In genomic region chr5:132264546-132265335, GRCh38 we compare ENCODE assay signal across 11 cellular contexts. TPM values are rescaled to one million over a fixed set of nuclear protein-coding genes. Genes with fewer than 3 reads are reported as not detected.
A peak's percentile ranks its signal among the peaks of the same experiment; 100 is the strongest.
DNase-seq lines count a peak whose midpoint lies in the region; ATAC-seq and TF ChIP-seq lines count a peak whose summit lies in the region.
"Had no signal": no experiment of that assay in that cellular context is flagged by ENCODE, and none has a peak within 500 bp of the region (broad histone marks: within the 10 kb centered on the region; RNA-seq: fewer than 3 reads in every experiment).

No MANE protein-coding gene starts in this region.

- H3K4me3 Mint-ChIP-seq in activated CD4-positive, alpha-beta memory T cell treated with anti-CD3 and anti-CD28 coated beads, Interleukin-2, amount 10 ng/mL, durations not matched to agents 7 days and 5 days: no peak overlapping the region
- H3K4me3 Mint-ChIP-seq in activated CD4-positive, alpha-beta memory T cell treated with anti-CD3 and anti-CD28 coated beads for 36 hours: no peak overlapping the region

- H3K4me2 ChIP-seq in mammary epithelial cell (ENCODE audit: insufficient read depth, low read depth, low read length): no peak overlapping the region

- intact Hi-C loops in activated CD4-positive, alpha-beta memory T cell treated with anti-CD3 and anti-CD28 coated beads for 36 hours (cut with micrococcal nuclease): no loop called here
- intact Hi-C loops in mammary epithelial cell (cut with micrococcal nuclease): loop anchor here (2.0 to 5.0 kb wide), 2 partner anchors 28 to 37 kb away; partner anchors contain the start of gene P4HA2

- no peak for TF ChIP-seq CTCF in mammary epithelial cell (conservative IDR thresholded peaks at IDR 0.05 in 1 of 2, IDR thresholded peaks at IDR 0.05 in 1 of 2; ENCODE audit: extremely low read depth in 1 of 2, insufficient read depth in 1 of 2, low read depth in 1 of 2, low read length in 2 of 2)
- no peak for TF ChIP-seq CTCF in thoracic aorta (IDR thresholded peaks at IDR 0.05)

- H3K4me1 ChIP-seq in mammary epithelial cell (ENCODE audit: insufficient read depth, low read length) (peaks cover 70% of the 10 kb centered on the region), muscle layer of duodenum (ENCODE audit: control insufficient read depth in 1 of 2, insufficient read depth in 2 of 2, low read length in 2 of 2) (peaks cover 31 to 74% of the 10 kb centered on the region in 2 donors), thoracic aorta (ENCODE audit: control insufficient read depth in 1 of 2, low read depth in 2 of 2) (peaks cover 29 to 67% of the 10 kb centered on the region in 2 donors)

- no TSS peak for BruUV-seq in mammary epithelial cell (replicated peaks; lab: Mats Ljungman, UMichigan)

- no peaks in the 10 kb centered on the region for H3K9me3 ChIP-seq in mammary epithelial cell (replicated peaks; ENCODE audit: insufficient read depth, low read length)
- no peaks in the 10 kb centered on the region for H3K9me3 ChIP-seq in muscle layer of duodenum (ENCODE audit: control insufficient read depth in 1 of 2, low read length in 2 of 2)
- H3K9me3 ChIP-seq in thoracic aorta: no peaks in the 10 kb centered on the region

- H4K20me1 ChIP-seq in mammary epithelial cell (ENCODE audit: insufficient read depth, low read length): no peaks in the 10 kb centered on the region

- H3K4me3 ChIP-seq in mammary epithelial cell (replicated peaks in 1 of 3; ENCODE audit: insufficient read depth in 1 of 3, low read depth in 2 of 3, low read length in 3 of 3) (no peak overlapping the region), muscle layer of duodenum (ENCODE audit: low read depth in 1 of 2, low read length in 2 of 2) (no peak overlapping the region), thoracic aorta (no peak overlapping the region)

- in situ Hi-C loops in mammary epithelial cell (cut with MboI; ENCODE audit: low sequenced_read_pairs in 2 of 2): no loop called here

- H3K9me3 Mint-ChIP-seq in activated CD4-positive, alpha-beta memory T cell treated with anti-CD3 and anti-CD28 coated beads, Interleukin-2, amount 10 ng/mL, durations not matched to agents 7 days and 5 days: no peaks in the 10 kb centered on the region
- no peaks in the 10 kb centered on the region for H3K9me3 Mint-ChIP-seq in activated CD4-positive, alpha-beta memory T cell treated with anti-CD3 and anti-CD28 coated beads for 36 hours

- no peaks in the 10 kb centered on the region for H3K27me3 ChIP-seq in mammary epithelial cell (ENCODE audit: insufficient read depth, low read length)
- no peaks in the 10 kb centered on the region for H3K27me3 ChIP-seq in muscle layer of duodenum (ENCODE audit: low read depth, low read length)
- H3K27me3 ChIP-seq in thoracic aorta (replicated peaks; ENCODE audit: insufficient read depth): no peaks in the 10 kb centered on the region

- peaks cover 5% of the 10 kb centered on the region for H3K4me1 Mint-ChIP-seq in activated CD4-positive, alpha-beta memory T cell treated with anti-CD3 and anti-CD28 coated beads, Interleukin-2, amount 10 ng/mL, durations not matched to agents 7 days and 5 days
- H3K4me1 Mint-ChIP-seq in activated CD4-positive, alpha-beta memory T cell treated with anti-CD3 and anti-CD28 coated beads for 36 hours (ENCODE audit: low read depth): peaks cover 12% of the 10 kb centered on the region

- no peaks in the 10 kb centered on the region for H3K27me3 Mint-ChIP-seq in activated CD4-positive, alpha-beta memory T cell treated with anti-CD3 and anti-CD28 coated beads, Interleukin-2, amount 10 ng/mL, durations not matched to agents 7 days and 5 days
- no peaks in the 10 kb centered on the region for H3K27me3 Mint-ChIP-seq in activated CD4-positive, alpha-beta memory T cell treated with anti-CD3 and anti-CD28 coated beads for 36 hours

- H3K79me2 ChIP-seq in mammary epithelial cell (ENCODE audit: insufficient read depth, low read length): peaks cover 58% of the 10 kb centered on the region

- H3K36me3 Mint-ChIP-seq in activated CD4-positive, alpha-beta memory T cell treated with anti-CD3 and anti-CD28 coated beads, Interleukin-2, amount 10 ng/mL, durations not matched to agents 7 days and 5 days (ENCODE audit: low read depth): no peaks in the 10 kb centered on the region
- H3K36me3 Mint-ChIP-seq in activated CD4-positive, alpha-beta memory T cell treated with anti-CD3 and anti-CD28 coated beads for 36 hours: no peaks in the 10 kb centered on the region

- CTCF ChIA-PET in activated CD4-positive, alpha-beta memory T cell treated with anti-CD3 and anti-CD28 coated beads, Interleukin-2, amount 10 ng/mL, durations not matched to agents 7 days and 5 days (lab: Charles Lee): interaction anchor here (1.7 kb wide), 1 partner anchor 27 kb away, joined by 6 read pairs; no protein-coding TSS in a partner anchor
- CTCF ChIA-PET in activated CD4-positive, alpha-beta memory T cell treated with anti-CD3 and anti-CD28 coated beads for 36 hours (lab: Charles Lee): interaction anchor here (0.7 to 2.7 kb wide), 4 partner anchors 7 to 201 kb away, joined by 3 to 7 read pairs (median 4); no protein-coding TSS in a partner anchor
- CTCF ChIA-PET in mammary epithelial cell (lab: Charles Lee; ENCODE audit: low non-redundant PET): no interaction called here

- dilution Hi-C loops in mammary epithelial cell (cut with HindIII; ENCODE audit: low sequenced_read_pairs): loop anchor here (5.0 kb wide), 2 partner anchors 37 to 103 kb away; partner anchors contain the start of genes P4HA2 and SLC22A5

- H3K27ac ChIP-seq in mammary epithelial cell (ENCODE audit: insufficient read depth, low read depth, low read length): peak overlapping the region; percentile 94
- peak overlapping the region; percentile 82 for H3K27ac ChIP-seq in muscle layer of duodenum (ENCODE audit: low read length)
- peak overlapping the region; percentile 90 to 97 for H3K27ac ChIP-seq in thoracic aorta

- ATAC-seq in thoracic aorta (ENCODE audit: insufficient number of reproducible peaks, low FRiP score, low read depth) (no peak), GM18873 (IDR thresholded peaks at IDR 0.05; ENCODE audit: low FRiP score, unreplicated experiment) (no peak)

- no peak overlapping the region for H3K27ac Mint-ChIP-seq in activated CD4-positive, alpha-beta memory T cell treated with anti-CD3 and anti-CD28 coated beads, Interleukin-2, amount 10 ng/mL, durations not matched to agents 7 days and 5 days
- H3K27ac Mint-ChIP-seq in activated CD4-positive, alpha-beta memory T cell treated with anti-CD3 and anti-CD28 coated beads for 36 hours: no peak overlapping the region

- POLR2A ChIA-PET in activated CD4-positive, alpha-beta memory T cell treated with anti-CD3 and anti-CD28 coated beads, Interleukin-2, amount 10 ng/mL, durations not matched to agents 7 days and 5 days (lab: Charles Lee): no interaction called here
- POLR2A ChIA-PET in activated CD4-positive, alpha-beta memory T cell treated with anti-CD3 and anti-CD28 coated beads for 36 hours (lab: Charles Lee): interaction anchor here (1.0 kb wide), 1 partner anchor 27 kb away, joined by 3 read pairs; no protein-coding TSS in a partner anchor

- no peak overlapping the region for H2AFZ ChIP-seq in mammary epithelial cell (ENCODE audit: low read depth, low read length)

- 65% methylated on average over 3 of the region's 4 CpGs for WGBS in mammary epithelial cell (ENCODE audit: low coverage, missing lambda C conversion rate)

- peaks cover 22% of the 10 kb centered on the region for H3K36me3 ChIP-seq in mammary epithelial cell (ENCODE audit: insufficient read depth, low read length)
- peaks cover 24 to 36% of the 10 kb centered on the region in 2 donors for H3K36me3 ChIP-seq in muscle layer of duodenum (ENCODE audit: control insufficient read depth in 1 of 2, insufficient read depth in 2 of 2, low read length in 2 of 2)
- no peaks in the 10 kb centered on the region for H3K36me3 ChIP-seq in thoracic aorta

- peak overlapping the region; percentile 76 for H3K9ac ChIP-seq in mammary epithelial cell (ENCODE audit: insufficient read depth, low read length)

- DNase-seq in activated CD4-positive, alpha-beta memory T cell treated with anti-CD3 and anti-CD28 coated beads, Interleukin-2, amount 10 ng/mL, durations not matched to agents 7 days and 5 days: peak; percentile 11
- no peak for DNase-seq in activated CD4-positive, alpha-beta memory T cell treated with anti-CD3 and anti-CD28 coated beads for 36 hours
- no peak for DNase-seq in mammary epithelial cell
- no peak for DNase-seq in thoracic aorta (ENCODE audit: low spot score)
- DNase-seq in AG08396 (ENCODE audit: low spot score): no peak
- DNase-seq in HPDE6-E6E7 (ENCODE audit: extremely low spot score): no peak
- DNase-seq: NCI-H2081, SIG-M5 had no signal

RNA-seq across cellular contexts. Expression of gene PDLIM4, which starts 7.2 kb away (rescaled TPM):
- total RNA-seq in activated CD4-positive, alpha-beta memory T cell treated with anti-CD3 and anti-CD28 coated beads, Interleukin-2, amount 10 ng/mL, durations not matched to agents 7 days and 5 days: not detected
- not detected for total RNA-seq in activated CD4-positive, alpha-beta memory T cell treated with anti-CD3 and anti-CD28 coated beads for 36 hours
- total RNA-seq in mammary epithelial cell (100 to 1,000 TPM; 101 to 217 TPM), thoracic aorta (10 to 100 TPM; 50.6 to 81.0 TPM)
- polyA plus RNA-seq in mammary epithelial cell: 120 TPM
- polyA minus RNA-seq in mammary epithelial cell: 48.5 TPM
- polyA plus RNA-seq: neural cell had no signal

RNA-seq across cellular contexts. Expression of gene SLC22A4, which starts 29.5 kb away (rescaled TPM):
- under 1 TPM; 0.10 to 0.28 TPM for total RNA-seq in activated CD4-positive, alpha-beta memory T cell treated with anti-CD3 and anti-CD28 coated beads, Interleukin-2, amount 10 ng/mL, durations not matched to agents 7 days and 5 days
- total RNA-seq in activated CD4-positive, alpha-beta memory T cell treated with anti-CD3 and anti-CD28 coated beads for 36 hours: 1 to 10 TPM; 1.3 to 1.5 TPM
- total RNA-seq in mammary epithelial cell (1 to 10 TPM; 2.0 to 5.2 TPM), thoracic aorta (1 to 10 TPM in 1 of 2 donors, under 1 TPM in 1; 0.14 to 2.1 TPM)
- polyA plus RNA-seq in mammary epithelial cell: 2.1 TPM
- 5.6 TPM for polyA minus RNA-seq in mammary epithelial cell

RNA-seq across cellular contexts. Expression of gene P4HA2, which starts 37.1 kb away (rescaled TPM):
- 10 to 100 TPM in 1 of 2 experiments, 1 to 10 TPM in 1; 9.7 to 10.5 TPM for total RNA-seq in activated CD4-positive, alpha-beta memory T cell treated with anti-CD3 and anti-CD28 coated beads, Interleukin-2, amount 10 ng/mL, durations not matched to agents 7 days and 5 days
- total RNA-seq in activated CD4-positive, alpha-beta memory T cell treated with anti-CD3 and anti-CD28 coated beads for 36 hours: 1 to 10 TPM; 6.0 to 6.1 TPM
- 100 to 1,000 TPM; 103 to 142 TPM for total RNA-seq in mammary epithelial cell
- polyA plus RNA-seq in mammary epithelial cell: 134 TPM
- polyA minus RNA-seq in mammary epithelial cell: 255 TPM
- 10 to 100 TPM; 31.3 to 47.7 TPM for total RNA-seq in thoracic aorta

Comparison
In these comparisons a context has a peak if more than half of its experiments do, and no peak if none do; other contexts are left out.
1. RNA of gene PDLIM4, which starts 7.2 kb away (total RNA-seq): 101 to 217 TPM in mammary epithelial cell and 50.6 to 81.0 TPM in thoracic aorta; not detected in activated CD4-positive, alpha-beta memory T cell treated with anti-CD3 and anti-CD28 coated beads for 36 hours and not detected in activated CD4-positive, alpha-beta memory T cell treated with anti-CD3 and anti-CD28 coated beads, Interleukin-2, amount 10 ng/mL, durations not matched to agents 7 days and 5 days; every median in the first group is over 10 times any median in the second.
2. Peak in every context shown above with its lines, with median percentiles within 50 percentile points of each other: H3K27ac ChIP-seq.